ENCODE assay signal across 10 cellular contexts in genomic region chr3:45597581-45597980, GRCh38. TPM values are rescaled to one million over a fixed set of nuclear protein-coding genes. Genes with fewer than 3 reads are reported as not detected.
DNase-seq lines count a peak whose midpoint lies in the region; ATAC-seq and TF ChIP-seq lines count a peak whose summit lies in the region.
"Had no signal": no experiment of that assay in that cellular context is flagged by ENCODE, and none has a peak within 500 bp of the region (broad histone marks: within the 10 kb centered on the region; RNA-seq: fewer than 3 reads in every experiment).

No MANE protein-coding gene starts in this region.

- H3K9me3 ChIP-seq in AG04450 (ENCODE audit: control insufficient read depth, insufficient read depth, low read length) (peaks cover 4% of the 10 kb centered on the region; the same call in 1 of the 2 replicates), HUES64 (ENCODE audit: insufficient read depth, low read depth, low read length) (no peaks in the 10 kb centered on the region)

- no peaks in the 10 kb centered on the region for H3K27me3 Mint-ChIP-seq in naive B cell

- H3K27ac Mint-ChIP-seq in naive B cell = peak overlapping the region; percentile 26 to 98 (median 92)

- H3K9ac ChIP-seq in HUES64 (ENCODE audit: low read depth, low read length) = no peak overlapping the region

- no peak overlapping the region for H3K27ac ChIP-seq in AG04450 (ENCODE audit: low read depth, low read length)
- H3K27ac ChIP-seq in HUES64 (ENCODE audit: low read depth, low read length) = no peak overlapping the region
- H3K27ac ChIP-seq: epithelial cell of prostate had no signal

- H3K4me1 Mint-ChIP-seq in naive B cell = peaks cover 59 to 87% (median 86%) of the 10 kb centered on the region in 3 donors

- no peak for ATAC-seq in naive B cell (ENCODE audit: low read depth in 2 of 2)
- ATAC-seq in esophagus mucosa = no peak

- in situ Hi-C loops in astrocyte of the spinal cord (cut with HindIII; ENCODE audit: low sequenced_read_pairs) = no loop called here

- H3K27me3 ChIP-seq in AG04450 (ENCODE audit: control insufficient read depth, insufficient read depth, low read length) = no peaks in the 10 kb centered on the region
- H3K27me3 ChIP-seq in HUES64 (ENCODE audit: insufficient read depth, low read length) = no peaks in the 10 kb centered on the region

- peak overlapping the region; percentile 72 for H3K4me3 ChIP-seq in AG04450 (ENCODE audit: low read depth, low read length)
- H3K4me3 ChIP-seq in HUES64 (ENCODE audit: low read length) = peak overlapping the region; percentile 25; the same call in 1 of the 2 replicates
- H3K4me3 ChIP-seq in astrocyte of the spinal cord (ENCODE audit: low read depth, low read length) = peak overlapping the region; percentile 15

- CTCF ChIA-PET in AG04450 (lab: Charles Lee) = interaction anchor here (1.0 kb wide), 1 partner anchor 62 kb away, joined by 5 read pairs; no protein-coding TSS in a partner anchor

- TF ChIP-seq CTCF in AG04450 (IDR thresholded peaks at IDR 0.05; ENCODE audit: low read depth, low read length) (no peak), astrocyte of the spinal cord (IDR thresholded peaks at IDR 0.05; ENCODE audit: low read depth, low read length) (no peak)

- no peaks in the 10 kb centered on the region for H3K36me3 Mint-ChIP-seq in naive B cell

- H3K9me3 Mint-ChIP-seq in naive B cell = no peaks in the 10 kb centered on the region

- H3K4me3 Mint-ChIP-seq in naive B cell = peak overlapping the region; percentile 83 to 97 (median 96)

- peaks cover 26% of the 10 kb centered on the region for H3K4me1 ChIP-seq in HUES64 (ENCODE audit: insufficient read depth, low read length)

- H3K36me3 ChIP-seq in HUES64 (ENCODE audit: insufficient read depth, low read length) = 0 out of 2 replicates have a peak, but pooled peaks cover 2% of the 10 kb centered on the region

- WGBS in HUES64 = 84% methylated on average over 6 of the region's 6 CpGs

- DNase-seq in AG04450 (ENCODE audit: low read depth, low spot score) (no peak), astrocyte of the spinal cord (ENCODE audit: low read depth, low spot score) (no peak), naive B cell (no peak), amygdala (lab: John Stamatoyannopoulos, UW) (no peak), 8988T (no peak), COLO829 (ENCODE audit: low spot score) (no peak)
- DNase-seq: activated CD4-positive, alpha-beta T cell treated with anti-CD3 and anti-CD28 coated beads for 4 hours had no signal

- POLR2A ChIA-PET in AG04450 (lab: Yijun Ruan, JAX) = interaction anchor here (0.6 kb wide), 1 partner anchor 30 kb away, joined by 3 read pairs; no protein-coding TSS in a partner anchor

RNA-seq across cellular contexts. Expression of gene LIMD1, which starts 3.0 kb away (rescaled TPM):
- polyA plus RNA-seq in AG04450 (2011; rRNA removed) (20.7 and 24.3 TPM in 2 replicates), naive B cell (ENCODE audit: low read depth in 6 of 6) (10 to 100 TPM in 5 of 6 donors, 1 to 10 TPM in 1; 7.4 to 32.0 (median 23.8) TPM)
- polyA minus RNA-seq in AG04450 (2011; rRNA and poly(A)+ RNA removed) = 62.8 and 81.7 TPM in 2 replicates
- polyA plus RNA-seq in HUES64 (2013, experiment 1 of 2) = 11.8 TPM
- polyA plus RNA-seq in HUES64 (2013, experiment 2 of 2) = 10.6 TPM
- 13.5 TPM for total RNA-seq in esophagus mucosa

Comparison
In these comparisons a context has a peak if more than half of its experiments do, and no peak if none do; other contexts are left out.
1. H3K4me3 ChIP-seq: peak in every context shown above with its lines; median percentile 72 in AG04450; 25 in HUES64; 15 in astrocyte of the spinal cord.